Comparison of ENCODE assay signal across 8 cellular contexts in genomic region chr2:131668794-131669532, GRCh38.
DNase-seq lines count a peak whose midpoint lies in the region; ATAC-seq, FAIRE-seq and TF ChIP-seq lines count a peak whose summit lies in the region.
"Not testable (repeated sequence)": the region's sequence is repeated elsewhere in the genome, so short reads cannot be mapped to it uniquely, and the experiment has no call there.

No MANE protein-coding gene starts in this region.

- TF ChIP-seq RAD21 in A549 (conservative IDR thresholded peaks at IDR 0.05 in 1 of 2, IDR thresholded peaks at IDR 0.05 in 1 of 2), result not testable (repeated sequence)

- H3K27me3 ChIP-seq in DOHH2 (ENCODE audit: control insufficient read depth, low read length); bronchial epithelial cell (ENCODE audit: control insufficient read depth, insufficient read depth, low read length): not testable (repeated sequence)

- DNase-seq in A549 (ENCODE audit: low read depth in 1 of 2, low spot score in 1 of 2), result peak in 1 of 2 experiments; percentile 55
- DNase-seq in HS-5 (ENCODE audit: low read depth), result peak; percentile 86
- peak; percentile 58 for DNase-seq in NCI-H69 (lab: John Stamatoyannopoulos, UW)
- peak; percentile 79 for DNase-seq in SK-N-DZ (ENCODE audit: low spot score)
- peak; percentile 91 for DNase-seq in bronchial epithelial cell (ENCODE audit: low read depth)
- peak; percentile 82 for DNase-seq in foreskin melanocyte

- TF ChIP-seq EP300 in A549 (IDR thresholded peaks at IDR 0.05), result not testable (repeated sequence)

- ATAC-seq in A549, result not testable (repeated sequence)

- H3K9me2 ChIP-seq in DOHH2 (replicated peaks; ENCODE audit: control insufficient read depth, low read length), result not testable (repeated sequence)

- POLR2A ChIA-PET in A549 (lab: Yijun Ruan, JAX), result not testable (repeated sequence)

- H3F3A ChIP-seq in DOHH2 (ENCODE audit: control insufficient read depth, insufficient read depth), result peaks cover 20% of the 10 kb centered on the region

- H3K27ac ChIP-seq in A549 (peak overlapping the region; percentile 42 to 49; a peak in 3 of 6 replicates), DOHH2 (ENCODE audit: low read depth, low read length) (peak overlapping the region; percentile 100)

- CTCF ChIA-PET in A549 (lab: Yijun Ruan, JAX), result interaction anchor here (1.4 to 1.6 kb wide), 2 partner anchors 133 to 515 kb away, joined by 4 read pairs; no protein-coding TSS in a partner anchor

- H3K79me2 ChIP-seq in DOHH2 (ENCODE audit: control insufficient read depth, low read length), result not testable (repeated sequence)

- not testable (repeated sequence) for TF ChIP-seq CTCF in A549 (IDR thresholded peaks at IDR 0.05); DOHH2 (IDR thresholded peaks at IDR 0.05; ENCODE audit: low read depth, low read length, poor library complexity, severe bottlenecking); bronchial epithelial cell (IDR thresholded peaks at IDR 0.05; ENCODE audit: insufficient read depth, low read length, severe bottlenecking); nephron (IDR thresholded peaks at IDR 0.05; ENCODE audit: unreplicated experiment in 3 of 3)

- TF ChIP-seq POLR2A in A549 (IDR thresholded peaks at IDR 0.05; ENCODE audit: low read length), result not testable (repeated sequence)

- H3K4me3 ChIP-seq in A549; bronchial epithelial cell (ENCODE audit: low read depth, low read length): not testable (repeated sequence)
- peak overlapping the region; percentile 72 for H3K4me3 ChIP-seq in DOHH2 (ENCODE audit: low read length)

- 20% methylated on average over 5 of the region's 5 CpGs for WGBS in A549 (ENCODE audit: missing lambda C conversion rate)

- H4K20me1 ChIP-seq in DOHH2 (ENCODE audit: control insufficient read depth, insufficient read depth, low read depth, low read length), result not testable (repeated sequence)

- peaks cover 15% of the 10 kb centered on the region for H3K9me3 Mint-ChIP-seq in nephron

- H3K36me3 Mint-ChIP-seq in nephron (ENCODE audit: low read depth), result not testable (repeated sequence)

- peaks cover 14% of the 10 kb centered on the region for H3K27me3 Mint-ChIP-seq in nephron (ENCODE audit: low read depth)

- H3K27ac Mint-ChIP-seq in nephron, result peak overlapping the region; percentile 71 to 85 (median 73)

- FAIRE-seq in A549 (lab: Jason Lieb, UNC); bronchial epithelial cell (lab: Jason Lieb, UNC): not testable (repeated sequence)

- not testable (repeated sequence) for H3K4me2 ChIP-seq in A549
- peak overlapping the region; percentile 97 for H3K4me2 ChIP-seq in DOHH2 (ENCODE audit: low read length)

- H3K9me3 ChIP-seq in A549; DOHH2 (ENCODE audit: control insufficient read depth, insufficient read depth, low read length): not testable (repeated sequence)

- H3K36me3 ChIP-seq in DOHH2 (ENCODE audit: control insufficient read depth, low read length); bronchial epithelial cell (ENCODE audit: control insufficient read depth, insufficient read depth, low read length): not testable (repeated sequence)

- not testable (repeated sequence) for H3K4me1 Mint-ChIP-seq in nephron

- not testable (repeated sequence) for H3K4me3 Mint-ChIP-seq in nephron

- not testable (repeated sequence) for H3K4me1 ChIP-seq in A549
- peaks cover 96% of the 10 kb centered on the region for H3K4me1 ChIP-seq in DOHH2 (ENCODE audit: control insufficient read depth, low read length)

TF ChIP-seq in A549, 52 proteins besides CTCF, POLR2A, EP300 and RAD21:
- TF ChIP-seq JUN (IDR thresholded peaks at IDR 0.05) (0 out of 5 replicates have a peak, but pooled peaks of 1 of the 2 experiments have one; percentile 27), JUNB (IDR thresholded peaks at IDR 0.05) (0 out of 2 replicates have a peak, but pooled peaks have one; percentile 14)
TF ChIP-seq in A549: peak in this region for 2; not testable (repeated sequence) for 50.
